1 cellular context compared by ENCODE assay signal in the genomic region with DNA sequence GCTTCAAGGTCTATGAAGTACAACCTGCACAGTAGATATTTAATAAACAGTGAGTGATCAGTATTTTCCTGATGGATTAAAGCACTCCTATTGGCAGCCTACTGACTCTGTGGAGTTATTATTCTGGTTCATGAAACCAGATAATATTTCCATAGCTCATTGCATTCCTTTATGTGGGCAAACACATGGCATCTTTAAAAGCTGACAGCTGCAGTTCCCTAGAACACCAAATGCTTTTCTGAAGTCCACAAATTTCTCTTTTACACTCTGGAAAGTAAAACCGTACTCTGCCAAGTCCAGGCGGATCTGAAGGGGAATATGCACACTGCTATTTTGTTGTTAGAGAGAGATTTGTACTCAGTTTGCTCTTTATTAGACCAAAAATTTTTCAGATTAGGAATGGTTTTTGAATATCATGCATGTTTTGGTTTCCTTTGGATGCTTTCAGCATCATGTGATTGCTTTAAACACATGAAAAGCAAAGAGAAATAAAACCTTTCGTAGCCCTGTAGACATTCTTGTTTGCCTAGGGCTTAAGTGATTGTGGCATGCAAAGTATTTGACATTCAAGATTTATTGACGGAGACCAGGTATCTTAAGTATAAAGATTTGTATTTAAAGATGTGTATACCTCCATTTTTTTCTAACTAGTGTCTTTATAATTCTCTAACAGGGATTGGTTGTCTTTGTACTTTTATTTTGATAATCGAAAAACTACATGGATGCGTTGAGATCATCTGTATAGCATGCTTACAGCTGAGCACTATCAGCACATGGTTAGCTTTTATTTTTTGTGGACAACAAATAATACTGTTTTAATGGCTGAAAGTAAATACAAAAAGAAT.
TF ChIP-seq lines count a peak whose summit lies in the region.

No MANE protein-coding gene starts in this region.

TF ChIP-seq in A549, 52 proteins besides CTCF, POLR2A, EP300 and RAD21 (continued from another document):
- TF ChIP-seq, protein P1, sequence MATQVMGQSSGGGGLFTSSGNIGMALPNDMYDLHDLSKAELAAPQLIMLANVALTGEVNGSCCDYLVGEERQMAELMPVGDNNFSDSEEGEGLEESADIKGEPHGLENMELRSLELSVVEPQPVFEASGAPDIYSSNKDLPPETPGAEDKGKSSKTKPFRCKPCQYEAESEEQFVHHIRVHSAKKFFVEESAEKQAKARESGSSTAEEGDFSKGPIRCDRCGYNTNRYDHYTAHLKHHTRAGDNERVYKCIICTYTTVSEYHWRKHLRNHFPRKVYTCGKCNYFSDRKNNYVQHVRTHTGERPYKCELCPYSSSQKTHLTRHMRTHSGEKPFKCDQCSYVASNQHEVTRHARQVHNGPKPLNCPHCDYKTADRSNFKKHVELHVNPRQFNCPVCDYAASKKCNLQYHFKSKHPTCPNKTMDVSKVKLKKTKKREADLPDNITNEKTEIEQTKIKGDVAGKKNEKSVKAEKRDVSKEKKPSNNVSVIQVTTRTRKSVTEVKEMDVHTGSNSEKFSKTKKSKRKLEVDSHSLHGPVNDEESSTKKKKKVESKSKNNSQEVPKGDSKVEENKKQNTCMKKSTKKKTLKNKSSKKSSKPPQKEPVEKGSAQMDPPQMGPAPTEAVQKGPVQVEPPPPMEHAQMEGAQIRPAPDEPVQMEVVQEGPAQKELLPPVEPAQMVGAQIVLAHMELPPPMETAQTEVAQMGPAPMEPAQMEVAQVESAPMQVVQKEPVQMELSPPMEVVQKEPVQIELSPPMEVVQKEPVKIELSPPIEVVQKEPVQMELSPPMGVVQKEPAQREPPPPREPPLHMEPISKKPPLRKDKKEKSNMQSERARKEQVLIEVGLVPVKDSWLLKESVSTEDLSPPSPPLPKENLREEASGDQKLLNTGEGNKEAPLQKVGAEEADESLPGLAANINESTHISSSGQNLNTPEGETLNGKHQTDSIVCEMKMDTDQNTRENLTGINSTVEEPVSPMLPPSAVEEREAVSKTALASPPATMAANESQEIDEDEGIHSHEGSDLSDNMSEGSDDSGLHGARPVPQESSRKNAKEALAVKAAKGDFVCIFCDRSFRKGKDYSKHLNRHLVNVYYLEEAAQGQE (IDR thresholded peaks at IDR 0.05), result no peak
- TF ChIP-seq HDAC2 (IDR thresholded peaks at IDR 0.05), result no peak
